In genomic region chr17:61340431-61340830, GRCh38 we compare ENCODE assay signal across 22 cellular contexts. TPM values are rescaled to one million over a fixed set of nuclear protein-coding genes. Genes with fewer than 3 reads are reported as not detected.
DNase-seq lines count a peak whose midpoint lies in the region; ATAC-seq, FAIRE-seq and TF ChIP-seq lines count a peak whose summit lies in the region.
"Had no signal": no experiment of that assay in that cellular context is flagged by ENCODE, and none has a peak within 500 bp of the region (broad histone marks: within the 10 kb centered on the region; RNA-seq: fewer than 3 reads in every experiment).

No MANE protein-coding gene starts in this region.

- no peak overlapping the region for H3K9ac ChIP-seq in IMR-90 (ENCODE audit: low read depth, low read length)
- H3K9ac ChIP-seq: BLaER1 had no signal

- H3K79me1 ChIP-seq in IMR-90 (ENCODE audit: low read depth in 1 of 2, low read length in 2 of 2), result peaks cover 0 to 24% of the 10 kb centered on the region in 2 experiments; a peak in 3 of 4 replicates

- no peak for TF ChIP-seq RAD21 in IMR-90 (IDR thresholded peaks at IDR 0.05; ENCODE audit: low read length)

- CTCF ChIA-PET in IMR-90 (lab: Yijun Ruan, JAX), result no interaction called here

- H3K36me3 ChIP-seq in IMR-90 (ENCODE audit: control insufficient read depth, insufficient read depth, low read length), result no peaks in the 10 kb centered on the region
- H3K36me3 ChIP-seq: BLaER1 had no signal

- ATAC-seq in IMR-90 (ENCODE audit: low read depth), result no peak
- no peak for ATAC-seq in SK-N-SH treated with all-trans-retinoic acid at 6 μM for 48 hours
- ATAC-seq in HG03039 (IDR thresholded peaks at IDR 0.05; ENCODE audit: unreplicated experiment), result no peak
- ATAC-seq: HCT116 had no signal

- no peak overlapping the region for H3K56ac ChIP-seq in IMR-90 (ENCODE audit: extremely low read depth, insufficient read depth, low read length)

- dilution Hi-C loops in IMR-90 (cut with HindIII; ENCODE audit: low sequenced_read_pairs, unreplicated experiment), result no loop called here

- FAIRE-seq in RCC 7860 (lab: Jason Lieb, UNC), result no peak
- FAIRE-seq: GM18507, H1 had no signal

- peak overlapping the region; percentile 78 for H2BK20ac ChIP-seq in IMR-90 (ENCODE audit: low read depth, low read length)

- no peaks in the 10 kb centered on the region for H3K9me3 ChIP-seq in IMR-90 (ENCODE audit: control insufficient read depth, insufficient read depth, low read length)
- H3K9me3 ChIP-seq: BLaER1 had no signal

- peak; percentile 38 for DNase-seq in IMR-90
- DNase-seq in RCC 7860 (ENCODE audit: low spot score), result peak; percentile 66
- DNase-seq in fibroblast of mammary gland (ENCODE audit: low read depth), result peak; percentile 36
- no peak for DNase-seq in NCI-H226
- DNase-seq in NOMO-1 treated with DMSO at 0.1 percent for 48 hours (lab: John Stamatoyannopoulos, UW; ENCODE audit: unreplicated experiment), result no peak
- DNase-seq: ACHN; CD4-positive, alpha-beta T cell; COR-L47; DMS79; NCI-H1105 treated with DMSO at 0.1 percent for 48 hours; NCI-H2029 treated with DMSO at 0.1 percent for 48 hours; NCI-H2171; NCI-H524 treated with DMSO at 0.1 percent for 48 hours; SHP77; SW 1271 had no signal

- no TSS peak for BruUV-seq in IMR-90 (replicated peaks; lab: Mats Ljungman, UMichigan)

- H2AK5ac ChIP-seq in IMR-90 (ENCODE audit: low read depth, low read length), result peak overlapping the region; percentile 89

- H3K14ac ChIP-seq in IMR-90 (replicated peaks; ENCODE audit: low read depth, low read length), result peak overlapping the region; percentile 90

- H2BK15ac ChIP-seq in IMR-90 (ENCODE audit: low read depth, low read length), result peak overlapping the region; percentile 87

- TF ChIP-seq CTCF in IMR-90 (conservative IDR thresholded peaks at IDR 0.05; ENCODE audit: low read depth, low read length), result no peak
- no peak for TF ChIP-seq CTCF in fibroblast of mammary gland (conservative IDR thresholded peaks at IDR 0.05; ENCODE audit: control insufficient read depth, insufficient read depth, low read depth, low read length)

- H3K4ac ChIP-seq in IMR-90 (ENCODE audit: low read depth, low read length), result peak overlapping the region; percentile 77

- H3K27ac ChIP-seq in IMR-90 (ENCODE audit: insufficient read depth, low read length), result no peak overlapping the region
- H3K27ac ChIP-seq: BLaER1 had no signal

- peak overlapping the region in 1 of 2 experiments; percentile 55; a peak in 2 of 4 replicates for H4K8ac ChIP-seq in IMR-90 (ENCODE audit: low read depth in 2 of 2, low read length in 2 of 2)

- peak overlapping the region; percentile 42 for H2BK5ac ChIP-seq in IMR-90 (ENCODE audit: low read depth, low read length, poor library complexity, severe bottlenecking)

- peak overlapping the region; percentile 53 for H2AK9ac ChIP-seq in IMR-90 (replicated peaks; ENCODE audit: low read depth, low read length, poor library complexity)

- no peak for TF ChIP-seq POLR2A in IMR-90 (IDR thresholded peaks at IDR 0.05; ENCODE audit: low read depth, low read length)

- no peaks in the 10 kb centered on the region for H3K27me3 ChIP-seq in IMR-90 (ENCODE audit: control insufficient read depth, insufficient read depth, low read length)
- H3K27me3 ChIP-seq: BLaER1 had no signal

- peak overlapping the region; percentile 78 for H2BK120ac ChIP-seq in IMR-90 (ENCODE audit: low read depth, low read length)

- no peak overlapping the region for H3K4me3 ChIP-seq in IMR-90 (ENCODE audit: insufficient read depth, low read depth, low read length)
- H3K4me3 ChIP-seq in fibroblast of mammary gland (ENCODE audit: control insufficient read depth, low read depth, low read length), result no peak overlapping the region
- H3K4me3 ChIP-seq: BLaER1 had no signal

- peak overlapping the region; percentile 73; the same call in 1 of the 2 replicates for H4K91ac ChIP-seq in IMR-90 (ENCODE audit: insufficient read depth, low read depth, low read length)

- WGBS in IMR-90 (ENCODE audit: extremely low coverage in 2 of 2, insufficient read length in 1 of 2), 2 experiments, result 86% methylated on average over 6 of the region's 9 CpGs; no CpG with 5 or more reads in 1 of the 2 experiments

- POLR2A ChIA-PET in IMR-90 (lab: Charles Lee; ENCODE audit: unreplicated experiment), result no interaction called here

- H4K20me1 ChIP-seq in IMR-90 (ENCODE audit: insufficient read depth, low read length), result no peaks in the 10 kb centered on the region
- H4K20me1 ChIP-seq: BLaER1 had no signal

- in situ Hi-C loops in IMR-90 (cut with MboI; ENCODE audit: low sequenced_read_pairs), result no loop called here

- peak overlapping the region; percentile 49; the same call in 1 of the 2 replicates for H3K23ac ChIP-seq in IMR-90 (ENCODE audit: low read depth, low read length)

- peaks cover 26% of the 10 kb centered on the region for H3K9me1 ChIP-seq in IMR-90 (ENCODE audit: insufficient read depth, low read length)

- H4K5ac ChIP-seq in IMR-90 (ENCODE audit: low read depth, low read length), result no peak overlapping the region

- intact Hi-C loops in IMR-90 (cut with micrococcal nuclease), result no loop called here

- peaks cover 28% of the 10 kb centered on the region for H3K4me1 ChIP-seq in IMR-90 (ENCODE audit: control insufficient read depth, insufficient read depth, low read length)
- H3K4me1 ChIP-seq: BLaER1 had no signal

- H3K4me2 ChIP-seq in IMR-90 (ENCODE audit: low read depth, low read length), result no peak overlapping the region
- H3K4me2 ChIP-seq: BLaER1 had no signal

- H2AFZ ChIP-seq in IMR-90 (replicated peaks; ENCODE audit: low read length, poor library complexity), result peak overlapping the region; percentile 75

- peak overlapping the region; percentile 5 for H3K18ac ChIP-seq in IMR-90 (ENCODE audit: low read depth, low read length)

TF ChIP-seq in IMR-90, 13 proteins besides CTCF, POLR2A, EP300 and RAD21:
- TF ChIP-seq NFE2L2 (IDR thresholded peaks at IDR 0.05; ENCODE audit: low read depth, low read length) (no peak), MXI1 (IDR thresholded peaks at IDR 0.05; ENCODE audit: borderline replicate concordance, low read depth, low read length) (no peak), CHD1 (IDR thresholded peaks at IDR 0.05; ENCODE audit: low read depth, low read length) (no peak), CEBPB (IDR thresholded peaks at IDR 0.05; ENCODE audit: low read depth, low read length) (no peak), RFX5 (IDR thresholded peaks at IDR 0.05; ENCODE audit: low read depth, low read length) (no peak)

TF ChIP-seq in SK-N-SH treated with all-trans-retinoic acid at 6 μM for 48 hours, 23 proteins besides CTCF, POLR2A, EP300 and RAD21 (continues in another document):
- TF ChIP-seq ESRRG (CRISPR knock-in tag; IDR thresholded peaks at IDR 0.05) (no peak), PPARA (CRISPR knock-in tag; IDR thresholded peaks at IDR 0.05; ENCODE audit: borderline replicate concordance) (no peak), ARNTL (CRISPR knock-in tag; IDR thresholded peaks at IDR 0.05; ENCODE audit: borderline replicate concordance, low read depth) (no peak), TSHZ2 (CRISPR knock-in tag; IDR thresholded peaks at IDR 0.05) (no peak), TOX (CRISPR knock-in tag; IDR thresholded peaks at IDR 0.05; ENCODE audit: borderline replicate concordance) (no peak), POU6F1 (CRISPR knock-in tag; IDR thresholded peaks at IDR 0.05; ENCODE audit: borderline replicate concordance, low read depth) (no peak), RARB (CRISPR knock-in tag; IDR thresholded peaks at IDR 0.05) (no peak), SNAI2 (CRISPR knock-in tag; IDR thresholded peaks at IDR 0.05) (no peak), ZNF8 (CRISPR knock-in tag; IDR thresholded peaks at IDR 0.05) (no peak), OSR1 (CRISPR knock-in tag; IDR thresholded peaks at IDR 0.05) (no peak), ZNF565 (CRISPR knock-in tag; conservative IDR thresholded peaks at IDR 0.05; ENCODE audit: low read depth) (no peak), ZC3H10 (CRISPR knock-in tag; IDR thresholded peaks at IDR 0.05) (no peak), ZFP3 (CRISPR knock-in tag; IDR thresholded peaks at IDR 0.05) (no peak)

RNA-seq across cellular contexts. Expression of gene TBX2, which starts 59.2 kb away (rescaled TPM):
- total RNA-seq in IMR-90 (2012; rRNA removed), result 20.1 and 23.6 TPM in 2 replicates
- polyA plus RNA-seq in IMR-90 (2012; rRNA removed), result 64.1 and 69.2 TPM in 2 replicates
- 41.5 and 81.3 TPM in 2 replicates for polyA plus RNA-seq in IMR-90 (2012; cell fraction: cytosol; rRNA removed)
- polyA plus RNA-seq in IMR-90 (2012; cell fraction: nucleus; rRNA removed; ENCODE audit: low replicate concordance), result 159 and 319 TPM in 2 replicates
- total RNA-seq: H1, OCI-LY7 had no signal
- polyA plus RNA-seq: H1 had no signal

Comparison
In these comparisons a context has a peak if more than half of its experiments do, and no peak if none do; other contexts are left out.
1. DNase-seq: peak in IMR-90 (single experiment), RCC 7860 (single experiment) and fibroblast of mammary gland (single experiment); none in NCI-H226 (single experiment) and NOMO-1 treated with DMSO at 0.1 percent for 48 hours (single experiment).